1 cellular context compared by ENCODE assay signal in genomic region chr1:151312439-151313225, GRCh38.
TF ChIP-seq lines count a peak whose summit lies in the region.

No MANE protein-coding gene starts in this region.

TF ChIP-seq in endothelial cell of umbilical vein, 7 proteins besides CTCF, POLR2A, EP300 and RAD21:
- TF ChIP-seq MAX (IDR thresholded peaks at IDR 0.05; ENCODE audit: insufficient read depth, insufficient read length) (no peak), JUN (IDR thresholded peaks at IDR 0.05; ENCODE audit: borderline replicate concordance, insufficient read depth, insufficient read length, low read depth) (no peak), GATA2 (IDR thresholded peaks at IDR 0.05; ENCODE audit: insufficient read depth, insufficient read length, low read depth, low read length) (no peak), MYC (IDR thresholded peaks at IDR 0.05; ENCODE audit: low read depth, low read length) (no peak)
